12 cellular contexts compared by ENCODE assay signal in the genomic region with DNA sequence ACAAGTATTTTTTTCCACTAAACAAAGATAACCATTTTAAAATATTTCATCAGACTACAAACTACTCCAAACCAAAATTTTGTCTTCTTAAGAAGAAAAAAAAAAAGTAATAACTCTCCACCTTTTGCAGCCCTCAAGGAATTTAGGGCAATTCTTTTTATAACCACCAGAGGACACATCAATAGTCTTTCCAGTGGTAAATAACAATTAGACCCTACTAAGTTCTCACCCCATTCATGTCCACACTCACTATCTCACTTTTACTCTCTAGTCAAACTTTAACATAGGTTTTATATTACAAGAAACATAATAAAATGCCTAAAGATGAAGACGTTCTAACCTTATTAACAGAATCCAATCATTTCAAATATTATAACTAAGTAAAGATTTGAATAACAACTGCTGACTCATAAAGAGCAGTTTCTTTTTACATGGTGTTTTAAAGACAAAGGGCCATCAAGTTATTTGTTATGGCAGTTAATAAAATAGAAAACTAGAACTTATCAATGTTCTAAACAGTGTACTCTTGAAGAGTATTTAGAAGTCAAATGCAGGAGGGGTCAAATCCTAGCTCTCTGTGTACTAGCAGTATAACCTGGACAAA. TPM values are rescaled to one million over a fixed set of nuclear protein-coding genes. Genes with fewer than 3 reads are reported as not detected.
DNase-seq lines count a peak whose midpoint lies in the region; ATAC-seq, FAIRE-seq and TF ChIP-seq lines count a peak whose summit lies in the region.
"Had no signal": no experiment of that assay in that cellular context is flagged by ENCODE, and none has a peak within 500 bp of the region (broad histone marks: within the 10 kb centered on the region; RNA-seq: fewer than 3 reads in every experiment).

No MANE protein-coding gene starts in this region.

- H3K4me3 ChIP-seq in BE2C (ENCODE audit: low read depth, low read length): no peak overlapping the region
- no peak overlapping the region for H3K4me3 ChIP-seq in bronchial epithelial cell (ENCODE audit: low read depth, low read length)
- H3K4me3 ChIP-seq in aorta (ENCODE audit: low read length in 2 of 2): no peak overlapping the region

- no peak for FAIRE-seq in bronchial epithelial cell (lab: Jason Lieb, UNC)

- peak; percentile 32 for TF ChIP-seq CTCF in BE2C (IDR thresholded peaks at IDR 0.05; ENCODE audit: low read depth, low read length)
- no peak for TF ChIP-seq CTCF in bronchial epithelial cell (IDR thresholded peaks at IDR 0.05; ENCODE audit: insufficient read depth, low read length, severe bottlenecking)

- H3K9me3 ChIP-seq in BE2C: no peaks in the 10 kb centered on the region
- H3K9me3 ChIP-seq in aorta (ENCODE audit: control insufficient read depth, low read length): no peaks in the 10 kb centered on the region

- no peak overlapping the region for H3K27ac ChIP-seq in aorta (ENCODE audit: low read depth in 1 of 2, low read length in 2 of 2)

- H3K36me3 ChIP-seq in BE2C (no peaks in the 10 kb centered on the region), bronchial epithelial cell (ENCODE audit: control insufficient read depth, insufficient read depth, low read length) (no peaks in the 10 kb centered on the region), aorta (ENCODE audit: control insufficient read depth in 1 of 2, insufficient read depth in 2 of 2, low read length in 1 of 2) (no peaks in the 10 kb centered on the region)

- intact Hi-C loops in aorta (cut with DNase I): no loop called here

- H3K27me3 ChIP-seq in BE2C: no peaks in the 10 kb centered on the region
- H3K27me3 ChIP-seq in bronchial epithelial cell (ENCODE audit: control insufficient read depth, insufficient read depth, low read length): no peaks in the 10 kb centered on the region
- H3K27me3 ChIP-seq in aorta (ENCODE audit: control insufficient read depth in 1 of 2, insufficient read depth in 2 of 2, low read length in 1 of 2): no peaks in the 10 kb centered on the region

- ATAC-seq in GM19467 (IDR thresholded peaks at IDR 0.05; ENCODE audit: unreplicated experiment) (peak; percentile 67), HG03280 (IDR thresholded peaks at IDR 0.05; ENCODE audit: unreplicated experiment) (peak; percentile 58), aorta (ENCODE audit: low FRiP score) (no peak)

- H3K4me1 ChIP-seq in BE2C (no peaks in the 10 kb centered on the region), aorta (ENCODE audit: control insufficient read depth in 1 of 2, insufficient read depth in 2 of 2, low read length in 2 of 2) (no peaks in the 10 kb centered on the region)

- WGBS in aorta, 2 donors: 23 to 31% methylated on average over 1 of the region's 1 CpG

- DNase-seq in BE2C (no peak), bronchial epithelial cell (ENCODE audit: low read depth) (peak; percentile 21), aorta (no peak), DMS79 treated with DMSO at 0.1 percent for 48 hours (lab: John Stamatoyannopoulos, UW) (no peak), T-helper 9 cell (no peak)
- no peak for DNase-seq in activated T-cell treated with anti-CD3 and anti-CD28 coated beads, Interleukin-2, amount 50 U/mL, for 48 hours
- DNase-seq: activated CD4-positive, alpha-beta T cell treated with anti-CD3 and anti-CD28 coated beads for 4 hours; stimulated activated CD4-positive, alpha-beta T cell treated with anti-CD3 and anti-CD28 coated beads, Interleukin-15, amount 100 ng/mL, for 24 hours had no signal

RNA-seq across cellular contexts. Expression of a gene that starts 33.0 kb away (rescaled TPM):
- polyA plus RNA-seq in BE2C (2012; ENCODE audit: insufficient read depth, insufficient read length, low read depth): not detected
- total RNA-seq in bronchial epithelial cell (not detected in 2 replicates), aorta (under 1 TPM in 1 of 2 donors, not detected in 1; 0.60 TPM)
- not detected for polyA plus RNA-seq in aorta
- total RNA-seq: cardiac septum, urinary bladder had no signal

RNA-seq across cellular contexts. Expression of a gene that starts 44.3 kb away (rescaled TPM):
- 17.2 TPM for polyA plus RNA-seq in BE2C (2012; ENCODE audit: insufficient read depth, insufficient read length, low read depth)
- 16.9 and 22.9 TPM in 2 replicates for total RNA-seq in bronchial epithelial cell
- 10 to 100 TPM; 45.4 to 73.6 TPM for total RNA-seq in aorta
- 10 to 100 TPM in 1 of 2 donors, 1 to 10 TPM in 1; 4.6 to 51.6 TPM for polyA plus RNA-seq in aorta
